ENCODE assay signal across 16 cellular contexts in genomic region chr16:80151706-80152073, GRCh38.
"Had no signal": no experiment of that assay in that cellular context is flagged by ENCODE, and none has a peak within 500 bp of the region (broad histone marks: within the 10 kb centered on the region; RNA-seq: fewer than 3 reads in every experiment).

No MANE protein-coding gene starts in this region.

- H3K27me3 ChIP-seq: foreskin keratinocyte, tibial artery, uterus had no signal

- H3K9me3 ChIP-seq: tibial artery, uterus had no signal

- H3K27ac Mint-ChIP-seq: activated CD4-positive, alpha-beta memory T cell treated with anti-CD3 and anti-CD28 coated beads for 36 hours; activated naive CD4-positive, alpha-beta T cell treated with anti-CD3 and anti-CD28 coated beads, Interleukin-2, amount 50 U/mL, for 72 hours; naive thymus-derived CD8-positive, alpha-beta T cell; T-helper 1 cell treated with Interleukin-12 subunit alpha and Interleukin-12 subunit beta and Interleukin-4 antibody, amounts not matched to agents 30 μg/mL and 1 μg/mL, for 36 hours had no signal

- H3K9me3 Mint-ChIP-seq: activated CD4-positive, alpha-beta memory T cell treated with anti-CD3 and anti-CD28 coated beads for 36 hours; activated T-cell treated with anti-CD3 and anti-CD28 coated beads, Interleukin-2, amount 50 U/mL, for 4 hours; T-helper 1 cell treated with Interleukin-12 subunit alpha and Interleukin-12 subunit beta and Interleukin-4 antibody, amounts not matched to agents 30 μg/mL and 1 μg/mL, for 36 hours had no signal

- H3K27ac ChIP-seq: foreskin keratinocyte, tibial artery, uterus, WERI-Rb-1 had no signal

- DNase-seq: activated CD4-positive, alpha-beta memory T cell treated with anti-CD3 and anti-CD28 coated beads for 36 hours; activated effector memory CD4-positive, alpha-beta T cell treated with anti-CD3 and anti-CD28 coated beads, Interleukin-2, amount 50 U/mL, for 16 hours; activated T-cell treated with anti-CD3 and anti-CD28 coated beads, Interleukin-2, amount 50 U/mL, for 4 hours; central memory CD4-positive, alpha-beta T cell; effector CD8-positive, alpha-beta T cell; glutamatergic neuron; kidney glomerular epithelial cell; naive thymus-derived CD8-positive, alpha-beta T cell; stimulated activated CD4-positive, alpha-beta T cell treated with anti-CD3 and anti-CD28 coated beads, Interleukin-4, amount 100 ng/mL, for 24 hours; stimulated activated naive CD4-positive, alpha-beta T cell; tibial artery; uterus; WERI-Rb-1 had no signal

- H3K36me3 ChIP-seq: tibial artery, uterus, WERI-Rb-1 had no signal

- ATAC-seq: activated naive CD4-positive, alpha-beta T cell treated with anti-CD3 and anti-CD28 coated beads, Interleukin-2, amount 50 U/mL, for 72 hours; activated T-cell treated with anti-CD3 and anti-CD28 coated beads, Interleukin-2, amount 50 U/mL, for 4 hours; foreskin keratinocyte; naive thymus-derived CD8-positive, alpha-beta T cell had no signal

- H3K4me3 ChIP-seq: tibial artery, uterus had no signal

- H3K4me1 Mint-ChIP-seq: naive thymus-derived CD8-positive, alpha-beta T cell had no signal

- H3K4me3 Mint-ChIP-seq: activated CD4-positive, alpha-beta memory T cell treated with anti-CD3 and anti-CD28 coated beads for 36 hours; activated T-cell treated with anti-CD3 and anti-CD28 coated beads, Interleukin-2, amount 50 U/mL, for 4 hours; naive thymus-derived CD8-positive, alpha-beta T cell; T-helper 1 cell treated with Interleukin-12 subunit alpha and Interleukin-12 subunit beta and Interleukin-4 antibody, amounts not matched to agents 30 μg/mL and 1 μg/mL, for 36 hours had no signal

- H3K36me3 Mint-ChIP-seq: activated CD4-positive, alpha-beta memory T cell treated with anti-CD3 and anti-CD28 coated beads for 36 hours; naive thymus-derived CD8-positive, alpha-beta T cell had no signal

- H3K4me1 ChIP-seq: foreskin keratinocyte, uterus had no signal
